ENCODE assay signal across 11 cellular contexts in genomic region chr11:124329787-124330478, GRCh38. TPM values are rescaled to one million over a fixed set of nuclear protein-coding genes. Genes with fewer than 3 reads are reported as not detected.
DNase-seq lines count a peak whose midpoint lies in the region; ATAC-seq, FAIRE-seq and TF ChIP-seq lines count a peak whose summit lies in the region.
"Had no signal": no experiment of that assay in that cellular context is flagged by ENCODE, and none has a peak within 500 bp of the region (broad histone marks: within the 10 kb centered on the region; RNA-seq: fewer than 3 reads in every experiment).

No MANE protein-coding gene starts in this region.

- H3K27ac ChIP-seq in ascending aorta (no peak overlapping the region), smooth muscle cell (ENCODE audit: low read depth) (no peak overlapping the region)

- WGBS in smooth muscle cell (ENCODE audit: low lambda C conversion rate) = 81% methylated on average over 2 of the region's 2 CpGs

- intact Hi-C loops in ascending aorta (cut with DNase I) = loop anchor here (2.0 kb wide), 1 partner anchor 259 kb away; no protein-coding TSS in a partner anchor

- H3F3A ChIP-seq in smooth muscle cell (ENCODE audit: low read depth) = no peaks in the 10 kb centered on the region

- no peaks in the 10 kb centered on the region for H3K36me3 ChIP-seq in ascending aorta
- H3K36me3 ChIP-seq in smooth muscle cell (ENCODE audit: low read depth) = no peaks in the 10 kb centered on the region
- H3K36me3 ChIP-seq: MG63 had no signal

- H3K27me3 ChIP-seq in ascending aorta (no peaks in the 10 kb centered on the region), smooth muscle cell (ENCODE audit: low read depth) (no peaks in the 10 kb centered on the region)

- H3K9me3 ChIP-seq in ascending aorta = no peaks in the 10 kb centered on the region
- no peaks in the 10 kb centered on the region for H3K9me3 ChIP-seq in smooth muscle cell (replicated peaks; ENCODE audit: low read depth)
- H3K9me3 ChIP-seq: MG63 had no signal

- TF ChIP-seq CTCF in ascending aorta (IDR thresholded peaks at IDR 0.05) (peak in 2 of 3 experiments; percentile 8 to 14), smooth muscle cell (IDR thresholded peaks at IDR 0.05; ENCODE audit: borderline replicate concordance, insufficient read depth, poor library complexity, severe bottlenecking) (no peak)

- H3K4me1 ChIP-seq in ascending aorta (no peaks in the 10 kb centered on the region), smooth muscle cell (ENCODE audit: low read depth) (no peaks in the 10 kb centered on the region)

- H3K79me2 ChIP-seq in smooth muscle cell (ENCODE audit: low read depth) = no peaks in the 10 kb centered on the region

- no peak overlapping the region for H3K9ac ChIP-seq in smooth muscle cell (ENCODE audit: low read depth)

- no peak for FAIRE-seq in frontal cortex (lab: Jason Lieb, UNC)

- DNase-seq in Ammon's horn (ENCODE audit: low spot score) = peak; percentile 31
- no peak for DNase-seq in ascending aorta (ENCODE audit: low spot score in 2 of 2)
- no peak for DNase-seq in NCI-H446 (lab: John Stamatoyannopoulos, UW)
- DNase-seq in GM19238 (ENCODE audit: insufficient read length, low spot score) = no peak
- DNase-seq in smooth muscle cell (lab: John Stamatoyannopoulos, UW; ENCODE audit: unreplicated experiment) = no peak
- no peak for DNase-seq in frontal cortex (ENCODE audit: low spot score in 2 of 2)
- DNase-seq: CD4-positive, CD25-positive, alpha-beta regulatory T cell; MG63 had no signal

- no peak overlapping the region for H3K4me2 ChIP-seq in smooth muscle cell

- no peak overlapping the region for H2AFZ ChIP-seq in smooth muscle cell (ENCODE audit: low read depth)

- H4K20me1 ChIP-seq in smooth muscle cell (ENCODE audit: low read depth) = no peaks in the 10 kb centered on the region

- peak; percentile 71 for ATAC-seq in GM21381 (IDR thresholded peaks at IDR 0.05; ENCODE audit: unreplicated experiment)
- ATAC-seq in HG03457 (IDR thresholded peaks at IDR 0.05; ENCODE audit: unreplicated experiment) = peak; percentile 71

- H3K4me3 ChIP-seq in ascending aorta (no peak overlapping the region), smooth muscle cell (no peak overlapping the region)
- H3K4me3 ChIP-seq: MG63 had no signal

RNA-seq across cellular contexts. Expression of gene OR8D2, which starts 9.9 kb away (rescaled TPM):
- total RNA-seq in ascending aorta (not detected), smooth muscle cell (not detected in 2 replicates), frontal cortex (not detected)
- polyA plus RNA-seq in smooth muscle cell = not detected in 2 replicates
- total RNA-seq: activated T-helper 1 cell treated with anti-CD3 and anti-CD28 coated beads, Interleukin-12 subunit alpha, Interleukin-12 subunit beta, Interleukin-2, Interleukin-4 antibody, amounts not matched to agents 30 ng/mL and 10 ng/mL and 1 ng/mL, durations not matched to agents 14 hours and 24 hours and 36 hours; CD4-positive, CD25-positive, alpha-beta regulatory T cell had no signal
- polyA plus RNA-seq: CD4-positive, CD25-positive, alpha-beta regulatory T cell had no signal

RNA-seq across cellular contexts. Expression of gene OR8D1, which starts 16.2 kb away (rescaled TPM):
- total RNA-seq in ascending aorta = not detected
- total RNA-seq in smooth muscle cell = not detected in 2 replicates
- not detected in 2 replicates for polyA plus RNA-seq in smooth muscle cell
- not detected for total RNA-seq in frontal cortex
- total RNA-seq: activated T-helper 1 cell treated with anti-CD3 and anti-CD28 coated beads, Interleukin-12 subunit alpha, Interleukin-12 subunit beta, Interleukin-2, Interleukin-4 antibody, amounts not matched to agents 30 ng/mL and 10 ng/mL and 1 ng/mL, durations not matched to agents 14 hours and 24 hours and 36 hours; CD4-positive, CD25-positive, alpha-beta regulatory T cell had no signal
- polyA plus RNA-seq: CD4-positive, CD25-positive, alpha-beta regulatory T cell had no signal

RNA-seq across cellular contexts. Expression of gene OR8B2, which starts 54.4 kb away (rescaled TPM):
- not detected for total RNA-seq in ascending aorta
- total RNA-seq in smooth muscle cell = not detected in 2 replicates
- polyA plus RNA-seq in smooth muscle cell = not detected in 2 replicates
- total RNA-seq in frontal cortex = not detected
- total RNA-seq: activated T-helper 1 cell treated with anti-CD3 and anti-CD28 coated beads, Interleukin-12 subunit alpha, Interleukin-12 subunit beta, Interleukin-2, Interleukin-4 antibody, amounts not matched to agents 30 ng/mL and 10 ng/mL and 1 ng/mL, durations not matched to agents 14 hours and 24 hours and 36 hours; CD4-positive, CD25-positive, alpha-beta regulatory T cell had no signal
- polyA plus RNA-seq: CD4-positive, CD25-positive, alpha-beta regulatory T cell had no signal
